20 cellular contexts compared by ENCODE assay signal in genomic region chr7:45988405-45989057, GRCh38.
DNase-seq lines count a peak whose midpoint lies in the region; ATAC-seq and TF ChIP-seq lines count a peak whose summit lies in the region.
"Had no signal": no experiment of that assay in that cellular context is flagged by ENCODE, and none has a peak within 500 bp of the region (broad histone marks: within the 10 kb centered on the region; RNA-seq: fewer than 3 reads in every experiment).

No MANE protein-coding gene starts in this region.

- H3K79me2 ChIP-seq in mammary epithelial cell (ENCODE audit: insufficient read depth, low read length): no peaks in the 10 kb centered on the region

- no peaks in the 10 kb centered on the region for H3K9me3 ChIP-seq in mammary epithelial cell (replicated peaks; ENCODE audit: insufficient read depth, low read length)
- H3K9me3 ChIP-seq in breast epithelium: no peaks in the 10 kb centered on the region
- H3K9me3 ChIP-seq: BE2C had no signal

- no peak overlapping the region for H3K27ac ChIP-seq in mammary epithelial cell (ENCODE audit: insufficient read depth, low read depth, low read length)
- no peak overlapping the region for H3K27ac ChIP-seq in breast epithelium

- no peak overlapping the region for H3K9ac ChIP-seq in mammary epithelial cell (ENCODE audit: insufficient read depth, low read length)

- WGBS in mammary epithelial cell (ENCODE audit: low coverage, missing lambda C conversion rate): 42% methylated on average over 9 of the region's 9 CpGs

- H4K20me1 ChIP-seq in mammary epithelial cell (ENCODE audit: insufficient read depth, low read length): no peaks in the 10 kb centered on the region

- H3K27me3 ChIP-seq in mammary epithelial cell (ENCODE audit: insufficient read depth, low read length) (no peaks in the 10 kb centered on the region), breast epithelium (no peaks in the 10 kb centered on the region)
- H3K27me3 ChIP-seq: BE2C had no signal

- in situ Hi-C loops in mammary epithelial cell (cut with MboI; ENCODE audit: low sequenced_read_pairs in 2 of 2): no loop called here

- ATAC-seq in GM19023 (IDR thresholded peaks at IDR 0.05; ENCODE audit: unreplicated experiment): no peak

- H3K36me3 ChIP-seq in mammary epithelial cell (ENCODE audit: insufficient read depth, low read length) (no peaks in the 10 kb centered on the region), breast epithelium (no peaks in the 10 kb centered on the region)
- H3K36me3 ChIP-seq: BE2C had no signal

- dilution Hi-C loops in mammary epithelial cell (cut with HindIII; ENCODE audit: low sequenced_read_pairs): no loop called here

- peaks cover 17% of the 10 kb centered on the region for H3K4me1 ChIP-seq in mammary epithelial cell (ENCODE audit: insufficient read depth, low read length)
- H3K4me1 ChIP-seq in breast epithelium: peaks cover 0 to 4% of the 10 kb centered on the region in 2 donors
- H3K4me1 ChIP-seq: BE2C had no signal

- no TSS peak for BruUV-seq in mammary epithelial cell (replicated peaks; lab: Mats Ljungman, UMichigan)

- no peak overlapping the region for H3K4me2 ChIP-seq in mammary epithelial cell (ENCODE audit: insufficient read depth, low read depth, low read length)

- TF ChIP-seq POLR2A in breast epithelium (IDR thresholded peaks at IDR 0.05): no peak

- no peak for TF ChIP-seq CTCF in mammary epithelial cell (conservative IDR thresholded peaks at IDR 0.05 in 1 of 2, IDR thresholded peaks at IDR 0.05 in 1 of 2; ENCODE audit: extremely low read depth in 1 of 2, insufficient read depth in 1 of 2, low read depth in 1 of 2, low read length in 2 of 2)
- no peak for TF ChIP-seq CTCF in breast epithelium (IDR thresholded peaks at IDR 0.05)

- CTCF ChIA-PET in mammary epithelial cell (lab: Charles Lee; ENCODE audit: low non-redundant PET): interaction anchor here (0.8 kb wide), 1 partner anchor 61 kb away, joined by 3 read pairs; no protein-coding TSS in a partner anchor

- intact Hi-C loops in mammary epithelial cell (cut with micrococcal nuclease): no loop called here
- intact Hi-C loops in breast epithelium (cut with DNase I; ENCODE audit: low total_unique reads): no loop called here

- no peak overlapping the region for H3K4me3 ChIP-seq in mammary epithelial cell (replicated peaks in 1 of 3; ENCODE audit: insufficient read depth in 1 of 3, low read depth in 2 of 3, low read length in 3 of 3)
- H3K4me3 ChIP-seq in breast epithelium: no peak overlapping the region

- no peak for DNase-seq in mammary epithelial cell
- DNase-seq in breast epithelium (ENCODE audit: low spot score in 2 of 2): no peak
- DNase-seq in islet precursor cell: peak; percentile 17
- peak; percentile 22 for DNase-seq in mesenteric fat pad (ENCODE audit: low spot score)
- no peak for DNase-seq in inferior parietal cortex (ENCODE audit: extremely low spot score)
- DNase-seq in putamen (ENCODE audit: low spot score): no peak
- no peak for DNase-seq in medulla oblongata (ENCODE audit: extremely low spot score)
- DNase-seq: BE2C; CD4-positive, CD25-positive, alpha-beta regulatory T cell; COR-L47; DMS 273 treated with DMSO at 0.1 percent for 48 hours; DND-41; H9; NCI-H1417; NCI-H187; NCI-H2107; NCI-H510A; NCI-H774; OCI-M1 had no signal

- peak overlapping the region; percentile 25 for H2AFZ ChIP-seq in mammary epithelial cell (ENCODE audit: low read depth, low read length)

Comparison
In these comparisons a context has a peak if more than half of its experiments do, and no peak if none do; other contexts are left out.
1. DNase-seq: peak in islet precursor cell (single experiment) and mesenteric fat pad (single experiment); none in mammary epithelial cell (single experiment), breast epithelium (0 of 2), inferior parietal cortex (single experiment), putamen (single experiment) and medulla oblongata (single experiment).